In the genomic region with DNA sequence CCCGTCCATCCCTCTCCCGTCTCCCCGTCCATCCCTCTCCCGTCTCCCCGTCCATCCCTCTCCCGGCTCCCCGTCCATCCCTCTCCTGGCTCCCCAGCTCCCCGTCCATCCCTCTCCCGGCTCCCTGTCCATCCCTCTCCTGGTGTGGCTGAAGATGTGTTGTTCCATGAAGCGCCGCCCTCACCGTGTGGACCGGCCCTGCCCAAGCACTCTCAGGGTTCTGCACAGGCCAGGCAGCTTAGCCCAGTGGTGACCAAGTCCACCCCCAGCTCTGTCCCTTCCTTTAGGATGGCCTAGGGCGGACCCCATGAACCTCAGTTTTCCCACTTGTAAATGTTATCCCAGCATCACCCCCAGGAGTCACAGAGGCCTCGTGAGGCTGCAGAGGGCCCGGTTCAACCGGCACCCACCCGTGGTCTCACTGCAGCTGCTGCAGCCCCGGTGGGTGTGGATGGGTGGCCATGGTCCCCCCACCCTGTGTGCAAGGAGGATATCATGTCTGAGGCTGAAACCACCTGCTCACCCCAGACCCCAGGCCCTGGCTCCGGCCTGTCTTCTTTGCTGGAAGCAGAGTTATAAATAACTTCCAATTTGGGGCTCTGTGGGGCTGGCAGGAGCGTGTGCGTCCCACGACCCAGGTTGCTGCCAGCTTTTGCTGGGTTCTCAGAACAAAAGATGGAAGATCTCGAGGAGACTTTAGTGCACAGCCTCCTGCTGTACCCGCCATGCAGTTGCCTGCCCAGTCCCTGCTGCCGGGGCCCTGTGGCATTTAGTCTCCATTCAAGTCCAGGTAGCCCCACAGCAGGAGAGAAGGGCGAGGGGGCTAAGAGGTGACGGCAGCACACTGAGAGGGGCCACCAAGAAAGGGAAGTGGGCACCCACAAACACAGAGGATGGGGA, we compare ENCODE assay signal across 1 cellular context.
TF ChIP-seq lines count a peak whose summit lies in the region.

No MANE protein-coding gene starts in this region.

TF ChIP-seq in H1, 55 proteins besides CTCF, POLR2A, EP300 and RAD21:
- TF ChIP-seq SRF (IDR thresholded peaks at IDR 0.05; ENCODE audit: low read depth, low read length): no peak
- TF ChIP-seq TEAD4 (IDR thresholded peaks at IDR 0.05; ENCODE audit: low read depth, low read length): no peak
- TF ChIP-seq KDM5A (IDR thresholded peaks at IDR 0.05; ENCODE audit: low read length): no peak
- no peak for TF ChIP-seq ATF3 (IDR thresholded peaks at IDR 0.05; ENCODE audit: insufficient read depth, low read depth, low read length)
- TF ChIP-seq, protein P1, sequence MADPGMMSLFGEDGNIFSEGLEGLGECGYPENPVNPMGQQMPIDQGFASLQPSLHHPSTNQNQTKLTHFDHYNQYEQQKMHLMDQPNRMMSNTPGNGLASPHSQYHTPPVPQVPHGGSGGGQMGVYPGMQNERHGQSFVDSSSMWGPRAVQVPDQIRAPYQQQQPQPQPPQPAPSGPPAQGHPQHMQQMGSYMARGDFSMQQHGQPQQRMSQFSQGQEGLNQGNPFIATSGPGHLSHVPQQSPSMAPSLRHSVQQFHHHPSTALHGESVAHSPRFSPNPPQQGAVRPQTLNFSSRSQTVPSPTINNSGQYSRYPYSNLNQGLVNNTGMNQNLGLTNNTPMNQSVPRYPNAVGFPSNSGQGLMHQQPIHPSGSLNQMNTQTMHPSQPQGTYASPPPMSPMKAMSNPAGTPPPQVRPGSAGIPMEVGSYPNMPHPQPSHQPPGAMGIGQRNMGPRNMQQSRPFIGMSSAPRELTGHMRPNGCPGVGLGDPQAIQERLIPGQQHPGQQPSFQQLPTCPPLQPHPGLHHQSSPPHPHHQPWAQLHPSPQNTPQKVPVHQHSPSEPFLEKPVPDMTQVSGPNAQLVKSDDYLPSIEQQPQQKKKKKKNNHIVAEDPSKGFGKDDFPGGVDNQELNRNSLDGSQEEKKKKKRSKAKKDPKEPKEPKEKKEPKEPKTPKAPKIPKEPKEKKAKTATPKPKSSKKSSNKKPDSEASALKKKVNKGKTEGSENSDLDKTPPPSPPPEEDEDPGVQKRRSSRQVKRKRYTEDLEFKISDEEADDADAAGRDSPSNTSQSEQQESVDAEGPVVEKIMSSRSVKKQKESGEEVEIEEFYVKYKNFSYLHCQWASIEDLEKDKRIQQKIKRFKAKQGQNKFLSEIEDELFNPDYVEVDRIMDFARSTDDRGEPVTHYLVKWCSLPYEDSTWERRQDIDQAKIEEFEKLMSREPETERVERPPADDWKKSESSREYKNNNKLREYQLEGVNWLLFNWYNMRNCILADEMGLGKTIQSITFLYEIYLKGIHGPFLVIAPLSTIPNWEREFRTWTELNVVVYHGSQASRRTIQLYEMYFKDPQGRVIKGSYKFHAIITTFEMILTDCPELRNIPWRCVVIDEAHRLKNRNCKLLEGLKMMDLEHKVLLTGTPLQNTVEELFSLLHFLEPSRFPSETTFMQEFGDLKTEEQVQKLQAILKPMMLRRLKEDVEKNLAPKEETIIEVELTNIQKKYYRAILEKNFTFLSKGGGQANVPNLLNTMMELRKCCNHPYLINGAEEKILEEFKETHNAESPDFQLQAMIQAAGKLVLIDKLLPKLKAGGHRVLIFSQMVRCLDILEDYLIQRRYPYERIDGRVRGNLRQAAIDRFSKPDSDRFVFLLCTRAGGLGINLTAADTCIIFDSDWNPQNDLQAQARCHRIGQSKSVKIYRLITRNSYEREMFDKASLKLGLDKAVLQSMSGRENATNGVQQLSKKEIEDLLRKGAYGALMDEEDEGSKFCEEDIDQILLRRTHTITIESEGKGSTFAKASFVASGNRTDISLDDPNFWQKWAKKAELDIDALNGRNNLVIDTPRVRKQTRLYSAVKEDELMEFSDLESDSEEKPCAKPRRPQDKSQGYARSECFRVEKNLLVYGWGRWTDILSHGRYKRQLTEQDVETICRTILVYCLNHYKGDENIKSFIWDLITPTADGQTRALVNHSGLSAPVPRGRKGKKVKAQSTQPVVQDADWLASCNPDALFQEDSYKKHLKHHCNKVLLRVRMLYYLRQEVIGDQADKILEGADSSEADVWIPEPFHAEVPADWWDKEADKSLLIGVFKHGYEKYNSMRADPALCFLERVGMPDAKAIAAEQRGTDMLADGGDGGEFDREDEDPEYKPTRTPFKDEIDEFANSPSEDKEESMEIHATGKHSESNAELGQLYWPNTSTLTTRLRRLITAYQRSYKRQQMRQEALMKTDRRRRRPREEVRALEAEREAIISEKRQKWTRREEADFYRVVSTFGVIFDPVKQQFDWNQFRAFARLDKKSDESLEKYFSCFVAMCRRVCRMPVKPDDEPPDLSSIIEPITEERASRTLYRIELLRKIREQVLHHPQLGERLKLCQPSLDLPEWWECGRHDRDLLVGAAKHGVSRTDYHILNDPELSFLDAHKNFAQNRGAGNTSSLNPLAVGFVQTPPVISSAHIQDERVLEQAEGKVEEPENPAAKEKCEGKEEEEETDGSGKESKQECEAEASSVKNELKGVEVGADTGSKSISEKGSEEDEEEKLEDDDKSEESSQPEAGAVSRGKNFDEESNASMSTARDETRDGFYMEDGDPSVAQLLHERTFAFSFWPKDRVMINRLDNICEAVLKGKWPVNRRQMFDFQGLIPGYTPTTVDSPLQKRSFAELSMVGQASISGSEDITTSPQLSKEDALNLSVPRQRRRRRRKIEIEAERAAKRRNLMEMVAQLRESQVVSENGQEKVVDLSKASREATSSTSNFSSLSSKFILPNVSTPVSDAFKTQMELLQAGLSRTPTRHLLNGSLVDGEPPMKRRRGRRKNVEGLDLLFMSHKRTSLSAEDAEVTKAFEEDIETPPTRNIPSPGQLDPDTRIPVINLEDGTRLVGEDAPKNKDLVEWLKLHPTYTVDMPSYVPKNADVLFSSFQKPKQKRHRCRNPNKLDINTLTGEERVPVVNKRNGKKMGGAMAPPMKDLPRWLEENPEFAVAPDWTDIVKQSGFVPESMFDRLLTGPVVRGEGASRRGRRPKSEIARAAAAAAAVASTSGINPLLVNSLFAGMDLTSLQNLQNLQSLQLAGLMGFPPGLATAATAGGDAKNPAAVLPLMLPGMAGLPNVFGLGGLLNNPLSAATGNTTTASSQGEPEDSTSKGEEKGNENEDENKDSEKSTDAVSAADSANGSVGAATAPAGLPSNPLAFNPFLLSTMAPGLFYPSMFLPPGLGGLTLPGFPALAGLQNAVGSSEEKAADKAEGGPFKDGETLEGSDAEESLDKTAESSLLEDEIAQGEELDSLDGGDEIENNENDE (IDR thresholded peaks at IDR 0.05; ENCODE audit: insufficient replicate concordance, low read length): no peak
- TF ChIP-seq MAFK (IDR thresholded peaks at IDR 0.05; ENCODE audit: low read depth, low read length): no peak
- no peak for TF ChIP-seq CTBP2 (IDR thresholded peaks at IDR 0.05; ENCODE audit: borderline replicate concordance, insufficient read depth, insufficient read length, low read length)
- no peak for TF ChIP-seq KDM4A (IDR thresholded peaks at IDR 0.05; ENCODE audit: low read depth, low read length, severe bottlenecking)
- TF ChIP-seq RNF2 (IDR thresholded peaks at IDR 0.05; ENCODE audit: borderline replicate concordance, low read depth, low read length, missing control alignments, poor library complexity, severe bottlenecking): no peak
- no peak for TF ChIP-seq YY1 (IDR thresholded peaks at IDR 0.05; ENCODE audit: low read depth, low read length)
- TF ChIP-seq POLR2AphosphoS5 (IDR thresholded peaks at IDR 0.05; ENCODE audit: low read depth, low read length): no peak
- TF ChIP-seq SIN3A (conservative IDR thresholded peaks at IDR 0.05 in 1 of 2, IDR thresholded peaks at IDR 0.05 in 1 of 2; ENCODE audit: low read depth in 1 of 2, low read length in 2 of 2): no peak
- TF ChIP-seq GTF2F1 (IDR thresholded peaks at IDR 0.05; ENCODE audit: borderline replicate concordance, low read depth, low read length): no peak
- no peak for TF ChIP-seq HDAC2 (IDR thresholded peaks at IDR 0.05; ENCODE audit: borderline replicate concordance in 1 of 2, low read depth in 2 of 2, low read length in 2 of 2)
- no peak for TF ChIP-seq NRF1 (IDR thresholded peaks at IDR 0.05; ENCODE audit: low read depth, low read length)
- TF ChIP-seq SAP30 (IDR thresholded peaks at IDR 0.05; ENCODE audit: insufficient read depth, insufficient replicate concordance, low read length): no peak
- TF ChIP-seq NANOG (IDR thresholded peaks at IDR 0.05; ENCODE audit: insufficient read depth, low read depth, low read length, poor library complexity, severe bottlenecking): no peak
